ENCODE assay signal across 9 cellular contexts in genomic region chr7:73683916-73684693, GRCh38. TPM values are rescaled to one million over a fixed set of nuclear protein-coding genes. Genes with fewer than 3 reads are reported as not detected.
DNase-seq lines count a peak whose midpoint lies in the region; ATAC-seq and TF ChIP-seq lines count a peak whose summit lies in the region.
"Had no signal": no experiment of that assay in that cellular context is flagged by ENCODE, and none has a peak within 500 bp of the region (broad histone marks: within the 10 kb centered on the region; RNA-seq: fewer than 3 reads in every experiment).

No MANE protein-coding gene starts in this region.

- peaks cover 21 to 59% (median 46%) of the 10 kb centered on the region in 4 donors for H3K4me1 Mint-ChIP-seq in naive thymus-derived CD8-positive, alpha-beta T cell

- POLR2A ChIA-PET in naive thymus-derived CD8-positive, alpha-beta T cell (lab: Charles Lee), result interaction anchor here (0.6 to 1.3 kb wide), 7 partner anchors 19 to 906 kb away, joined by 3 to 5 read pairs (median 3); partner anchors contain the start of genes BAZ1B and TBL2

- H3K36me3 ChIP-seq in MG63, result no peaks in the 10 kb centered on the region; the same call in 1 of the 2 replicates
- H3K36me3 ChIP-seq in duodenal mucosa (ENCODE audit: control insufficient read depth in 1 of 2, insufficient read depth in 2 of 2, low read length in 2 of 2), result peaks cover 8 to 25% of the 10 kb centered on the region in 2 donors

- H3K27ac Mint-ChIP-seq in naive thymus-derived CD8-positive, alpha-beta T cell, result peak overlapping the region; percentile 85 to 99 (median 96)

- peak overlapping the region; percentile 59 to 87 for H3K9ac ChIP-seq in duodenal mucosa (ENCODE audit: low read depth in 1 of 2, low read length in 2 of 2)

- H3K4me3 Mint-ChIP-seq in naive thymus-derived CD8-positive, alpha-beta T cell, result peak overlapping the region; percentile 94 to 99 (median 97)

- H3K27me3 ChIP-seq in MG63 (no peaks in the 10 kb centered on the region), duodenal mucosa (ENCODE audit: control insufficient read depth in 1 of 2, insufficient read depth in 2 of 2, low read length in 2 of 2) (no peaks in the 10 kb centered on the region)

- peaks cover 16 to 24% of the 10 kb centered on the region in 2 donors for H3K4me1 ChIP-seq in duodenal mucosa (ENCODE audit: control insufficient read depth in 1 of 2, insufficient read depth in 2 of 2, low read length in 2 of 2)

- no peak for TF ChIP-seq CTCF in GM12865 (IDR thresholded peaks at IDR 0.05; ENCODE audit: insufficient read depth, low read depth, low read length, missing control alignments)

- no peaks in the 10 kb centered on the region for H3K9me3 Mint-ChIP-seq in naive thymus-derived CD8-positive, alpha-beta T cell

- peaks cover 0 to 43% (median 7%) of the 10 kb centered on the region in 3 donors for H3K36me3 Mint-ChIP-seq in naive thymus-derived CD8-positive, alpha-beta T cell

- no peak for DNase-seq in GM12865 (ENCODE audit: low read depth)
- no peak for DNase-seq in MG63
- peak in 1 of 10 donors; percentile 41 for DNase-seq in naive thymus-derived CD8-positive, alpha-beta T cell
- DNase-seq in activated CD4-positive, CD25-positive, alpha-beta regulatory T cell treated with anti-CD3 and anti-CD28 coated beads, Interleukin-2, amount 50 U/mL, for 72 hours, result no peak
- DNase-seq in GM19238 (ENCODE audit: insufficient read length, low spot score), result no peak
- no peak for DNase-seq in GM19240 (ENCODE audit: insufficient read length, low spot score)

- ATAC-seq in naive thymus-derived CD8-positive, alpha-beta T cell, result peak; percentile 0 to 1
- ATAC-seq in GM21367 (IDR thresholded peaks at IDR 0.05; ENCODE audit: unreplicated experiment), result no peak

- no peaks in the 10 kb centered on the region for H3K27me3 Mint-ChIP-seq in naive thymus-derived CD8-positive, alpha-beta T cell

- H3K4me3 ChIP-seq in GM12865 (ENCODE audit: low read depth, low read length) (peak overlapping the region; percentile 97), MG63 (peak overlapping the region; percentile 84), duodenal mucosa (ENCODE audit: low read depth in 1 of 2, low read length in 2 of 2) (peak overlapping the region; percentile 91 to 99)

- no peak overlapping the region for H3K27ac ChIP-seq in duodenal mucosa (ENCODE audit: low read depth, low read length)

- H3K9me3 ChIP-seq in MG63 (no peaks in the 10 kb centered on the region), duodenal mucosa (ENCODE audit: control insufficient read depth in 1 of 2, low read length in 2 of 2) (no peaks in the 10 kb centered on the region)

RNA-seq across cellular contexts. Expression of gene BUD23, which starts 0.7 kb away (rescaled TPM):
- 88.8 and 104 TPM in 2 replicates for total RNA-seq in MG63 (2014; rRNA removed; shearing (Covaris generic); ENCODE audit: low replicate concordance)
- 10 to 100 TPM; 67.2 to 69.7 TPM for total RNA-seq in naive thymus-derived CD8-positive, alpha-beta T cell
- 100 to 1,000 TPM; 123 to 139 (median 136) TPM for polyA plus RNA-seq in naive thymus-derived CD8-positive, alpha-beta T cell

RNA-seq across cellular contexts. Expression of gene DNAJC30, which starts 0.9 kb away (rescaled TPM):
- 5.6 and 6.8 TPM in 2 replicates for total RNA-seq in MG63 (2014; rRNA removed; shearing (Covaris generic); ENCODE audit: low replicate concordance)
- 10 to 100 TPM; 22.1 to 23.7 TPM for total RNA-seq in naive thymus-derived CD8-positive, alpha-beta T cell
- 10 to 100 TPM; 10.1 to 13.3 (median 11.9) TPM for polyA plus RNA-seq in naive thymus-derived CD8-positive, alpha-beta T cell

RNA-seq across cellular contexts. Expression of gene VPS37D, which starts 16.5 kb away (rescaled TPM):
- 1.4 and 2.6 TPM in 2 replicates for total RNA-seq in MG63 (2014; rRNA removed; shearing (Covaris generic); ENCODE audit: low replicate concordance)
- total RNA-seq in naive thymus-derived CD8-positive, alpha-beta T cell, result 1 to 10 TPM in 1 of 2 experiments, under 1 TPM in 1; 0.63 to 1.0 TPM
- polyA plus RNA-seq in naive thymus-derived CD8-positive, alpha-beta T cell, result under 1 TPM in 2 of 3 donors, not detected in 1; 0.14 to 0.30 TPM
- total RNA-seq: T-helper 2 cell treated with Interferon-gamma antibody and Interleukin-4, amounts not matched to agents 100 ng/mL and 5 ng/mL, for 36 hours had no signal

RNA-seq across cellular contexts. Expression of gene STX1A, which starts 35.4 kb away (rescaled TPM):
- 3.8 and 7.8 TPM in 2 replicates for total RNA-seq in MG63 (2014; rRNA removed; shearing (Covaris generic); ENCODE audit: low replicate concordance)
- 1 to 10 TPM; 5.7 to 7.8 TPM for total RNA-seq in naive thymus-derived CD8-positive, alpha-beta T cell
- polyA plus RNA-seq in naive thymus-derived CD8-positive, alpha-beta T cell, result 1 to 10 TPM in 2 of 3 donors, under 1 TPM in 1; 0.69 to 2.2 (median 2.1) TPM

RNA-seq across cellular contexts. Expression of gene ABHD11, which starts 54.5 kb away (rescaled TPM):
- total RNA-seq in MG63 (2014; rRNA removed; shearing (Covaris generic); ENCODE audit: low replicate concordance), result 5.0 and 16.7 TPM in 2 replicates
- total RNA-seq in naive thymus-derived CD8-positive, alpha-beta T cell, result 10 to 100 TPM; 20.7 to 24.9 TPM
- 10 to 100 TPM in 2 of 3 donors, 1 to 10 TPM in 1; 5.4 to 12.3 (median 10.0) TPM for polyA plus RNA-seq in naive thymus-derived CD8-positive, alpha-beta T cell
